Comparison of ENCODE assay signal across 10 cellular contexts in genomic region chr9:115008536-115008935, GRCh38.
DNase-seq lines count a peak whose midpoint lies in the region; ATAC-seq and TF ChIP-seq lines count a peak whose summit lies in the region.
"Had no signal": no experiment of that assay in that cellular context is flagged by ENCODE, and none has a peak within 500 bp of the region (broad histone marks: within the 10 kb centered on the region; RNA-seq: fewer than 3 reads in every experiment).

No MANE protein-coding gene starts in this region.

- no peak overlapping the region for H2AFZ ChIP-seq in smooth muscle cell (ENCODE audit: low read depth)

- H3K27me3 ChIP-seq in NT2/D1 (ENCODE audit: insufficient read depth, insufficient read length) = no peaks in the 10 kb centered on the region
- no peaks in the 10 kb centered on the region for H3K27me3 ChIP-seq in smooth muscle cell (ENCODE audit: low read depth)

- no peaks in the 10 kb centered on the region for H4K20me1 ChIP-seq in smooth muscle cell (ENCODE audit: low read depth)

- H3K36me3 ChIP-seq in NT2/D1 (ENCODE audit: insufficient read depth, insufficient read length, low read length) (no peaks in the 10 kb centered on the region), smooth muscle cell (ENCODE audit: low read depth) (no peaks in the 10 kb centered on the region)

- CTCF ChIA-PET in activated naive CD4-positive, alpha-beta T cell treated with anti-CD3 and anti-CD28 coated beads, Interleukin-2, amount 10 ng/mL, durations not matched to agents 7 days and 5 days (lab: Charles Lee) = interaction anchor here (1.3 to 8.8 kb wide), 7 partner anchors 19 to 603 kb away, joined by 3 to 126 read pairs (median 10); partner anchors contain the start of gene TEX48

- peak overlapping the region; percentile 79 for H3K4me2 ChIP-seq in smooth muscle cell

- no peak for TF ChIP-seq CTCF in choroid plexus epithelial cell (conservative IDR thresholded peaks at IDR 0.05; ENCODE audit: low read depth, low read length)
- TF ChIP-seq CTCF in smooth muscle cell (IDR thresholded peaks at IDR 0.05; ENCODE audit: borderline replicate concordance, insufficient read depth, poor library complexity, severe bottlenecking) = no peak
- TF ChIP-seq CTCF in GM13976 (IDR thresholded peaks at IDR 0.05; ENCODE audit: borderline replicate concordance, control extremely low read depth, extremely low read depth, insufficient read depth, missing control alignments) = no peak

- H3K9me3 Mint-ChIP-seq in activated naive CD4-positive, alpha-beta T cell treated with anti-CD3 and anti-CD28 coated beads, Interleukin-2, amount 50 U/mL, for 72 hours = no peaks in the 10 kb centered on the region
- H3K9me3 Mint-ChIP-seq in activated naive CD4-positive, alpha-beta T cell treated with anti-CD3 and anti-CD28 coated beads, Interleukin-2, amount 10 ng/mL, durations not matched to agents 7 days and 5 days = no peaks in the 10 kb centered on the region

- peak; percentile 59 to 79 for ATAC-seq in activated naive CD4-positive, alpha-beta T cell treated with anti-CD3 and anti-CD28 coated beads, Interleukin-2, amount 50 U/mL, for 72 hours
- ATAC-seq in GM18519 (IDR thresholded peaks at IDR 0.05; ENCODE audit: low FRiP score, unreplicated experiment) = no peak

- DNase-seq in activated naive CD4-positive, alpha-beta T cell treated with anti-CD3 and anti-CD28 coated beads, Interleukin-2, amount 50 U/mL, for 72 hours (ENCODE audit: low spot score in 2 of 2) = no peak
- no peak for DNase-seq in activated naive CD4-positive, alpha-beta T cell treated with anti-CD3 and anti-CD28 coated beads, Interleukin-2, amount 10 ng/mL, durations not matched to agents 7 days and 5 days
- peak; percentile 39 for DNase-seq in NT2/D1 (ENCODE audit: low read depth, low spot score)
- peak; percentile 93 for DNase-seq in choroid plexus epithelial cell (ENCODE audit: low read depth)
- no peak for DNase-seq in smooth muscle cell (lab: John Stamatoyannopoulos, UW; ENCODE audit: unreplicated experiment)
- DNase-seq in DMS153 (lab: John Stamatoyannopoulos, UW) = no peak
- no peak for DNase-seq in GM13976 (ENCODE audit: low spot score)
- DNase-seq: DMS79, NCI-H1694 treated with DMSO at 0.1 percent for 48 hours had no signal

- H3K4me3 Mint-ChIP-seq in activated naive CD4-positive, alpha-beta T cell treated with anti-CD3 and anti-CD28 coated beads, Interleukin-2, amount 10 ng/mL, durations not matched to agents 7 days and 5 days = no peak overlapping the region

- peak overlapping the region; percentile 93 for H3K27ac ChIP-seq in smooth muscle cell (ENCODE audit: low read depth)

- in situ Hi-C loops in GM13976 (cut with MboI; ENCODE audit: low sequenced_read_pairs, unreplicated experiment) = loop anchor here (25.0 kb wide), 2 partner anchors 504 to 596 kb away; no protein-coding TSS in a partner anchor

- H3K36me3 Mint-ChIP-seq in activated naive CD4-positive, alpha-beta T cell treated with anti-CD3 and anti-CD28 coated beads, Interleukin-2, amount 50 U/mL, for 72 hours = no peaks in the 10 kb centered on the region
- peaks cover 4% of the 10 kb centered on the region for H3K36me3 Mint-ChIP-seq in activated naive CD4-positive, alpha-beta T cell treated with anti-CD3 and anti-CD28 coated beads, Interleukin-2, amount 10 ng/mL, durations not matched to agents 7 days and 5 days

- WGBS in smooth muscle cell (ENCODE audit: low lambda C conversion rate) = 35% methylated on average over 3 of the region's 3 CpGs

- H3K9me3 ChIP-seq in NT2/D1 (ENCODE audit: insufficient read depth, low read length) = peaks cover 5% of the 10 kb centered on the region; the same call in 1 of the 2 replicates
- H3K9me3 ChIP-seq in smooth muscle cell (replicated peaks; ENCODE audit: low read depth) = no peaks in the 10 kb centered on the region

- no peak overlapping the region for H3K9ac ChIP-seq in NT2/D1 (ENCODE audit: insufficient read length, low read depth)
- H3K9ac ChIP-seq in smooth muscle cell (ENCODE audit: low read depth) = peak overlapping the region; percentile 44

- peaks cover 59% of the 10 kb centered on the region for H3K4me1 Mint-ChIP-seq in activated naive CD4-positive, alpha-beta T cell treated with anti-CD3 and anti-CD28 coated beads, Interleukin-2, amount 10 ng/mL, durations not matched to agents 7 days and 5 days

- no peak overlapping the region for H3K4me3 ChIP-seq in NT2/D1 (ENCODE audit: insufficient read length, low read depth)
- no peak overlapping the region for H3K4me3 ChIP-seq in choroid plexus epithelial cell (ENCODE audit: low read depth, low read length)
- H3K4me3 ChIP-seq in smooth muscle cell = no peak overlapping the region

- H3F3A ChIP-seq in smooth muscle cell (ENCODE audit: low read depth) = peaks cover 19% of the 10 kb centered on the region

- no peaks in the 10 kb centered on the region for H3K79me2 ChIP-seq in smooth muscle cell (ENCODE audit: low read depth)

- H3K27me3 Mint-ChIP-seq in activated naive CD4-positive, alpha-beta T cell treated with anti-CD3 and anti-CD28 coated beads, Interleukin-2, amount 10 ng/mL, durations not matched to agents 7 days and 5 days = no peaks in the 10 kb centered on the region

- H3K27ac Mint-ChIP-seq in activated naive CD4-positive, alpha-beta T cell treated with anti-CD3 and anti-CD28 coated beads, Interleukin-2, amount 50 U/mL, for 72 hours = no peak overlapping the region
- H3K27ac Mint-ChIP-seq in activated naive CD4-positive, alpha-beta T cell treated with anti-CD3 and anti-CD28 coated beads, Interleukin-2, amount 10 ng/mL, durations not matched to agents 7 days and 5 days = no peak overlapping the region

- H3K4me1 ChIP-seq in NT2/D1 (ENCODE audit: insufficient read depth, insufficient read length) (no peaks in the 10 kb centered on the region), smooth muscle cell (ENCODE audit: low read depth) (peaks cover 21% of the 10 kb centered on the region)

Comparison
In these comparisons a context has a peak if more than half of its experiments do, and no peak if none do; other contexts are left out.
1. DNase-seq: peak in NT2/D1 (single experiment) and choroid plexus epithelial cell (single experiment); none in activated naive CD4-positive, alpha-beta T cell treated with anti-CD3 and anti-CD28 coated beads, Interleukin-2, amount 50 U/mL, for 72 hours (0 of 2), activated naive CD4-positive, alpha-beta T cell treated with anti-CD3 and anti-CD28 coated beads, Interleukin-2, amount 10 ng/mL, durations not matched to agents 7 days and 5 days (single experiment), smooth muscle cell (single experiment), DMS153 (single experiment) and GM13976 (single experiment).